Comparison of ENCODE assay signal across 25 cellular contexts in the genomic region with DNA sequence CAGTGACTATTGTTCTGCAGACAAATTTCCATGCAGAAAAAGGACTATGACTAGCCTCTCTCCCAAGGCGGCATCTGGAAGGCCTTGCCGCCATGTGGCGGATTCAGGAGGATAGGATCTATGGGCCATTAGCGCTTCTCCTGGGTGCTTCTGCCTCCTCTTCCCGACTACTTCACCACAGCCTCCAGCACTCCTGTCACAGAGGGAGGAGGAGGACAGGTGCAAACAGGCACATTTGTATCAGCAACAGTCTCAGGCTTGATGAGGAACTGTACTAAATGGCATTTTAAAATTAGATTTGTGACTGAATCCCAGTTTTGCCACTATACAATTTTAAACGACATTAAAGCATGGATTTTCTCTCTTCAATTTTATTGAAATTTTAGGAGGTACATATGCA.
"Had no signal": no experiment of that assay in that cellular context is flagged by ENCODE, and none has a peak within 500 bp of the region (broad histone marks: within the 10 kb centered on the region; RNA-seq: fewer than 3 reads in every experiment).

No MANE protein-coding gene starts in this region.

- H3K4me1 ChIP-seq: body of pancreas, right atrium auricular region, tibial nerve had no signal

- H3K27ac ChIP-seq: body of pancreas, gastrocnemius medialis, hepatocyte, right atrium auricular region, tibial nerve, WERI-Rb-1 had no signal

- H3K4me3 ChIP-seq: body of pancreas, gastrocnemius medialis, hepatocyte, right atrium auricular region, tibial nerve had no signal

- DNase-seq: activated CD4-positive, alpha-beta T cell treated with anti-CD3 and anti-CD28 coated beads for 48 hours; activated CD4-positive, alpha-beta T cell treated with anti-CD3 and anti-CD28 coated beads, Interleukin-2, amount 50 U/mL, for 48 hours; activated CD8-positive, alpha-beta memory T cell treated with anti-CD3 and anti-CD28 coated beads, Interleukin-2, amount 50 U/mL, for 48 hours; activated naive CD4-positive, alpha-beta T cell treated with Interleukin-2 at 50 U/mL for 16 hours; activated T-cell treated with anti-CD3 and anti-CD28 coated beads, Interleukin-2, amount 50 U/mL, for 48 hours; anterior cingulate cortex; body of pancreas; dermis blood vessel endothelial cell; effector CD4-positive, alpha-beta T cell; gastrocnemius medialis; islet precursor cell; left cardiac atrium; midbrain; stimulated activated CD4-positive, alpha-beta T cell treated with anti-CD3 and anti-CD28 coated beads, Interleukin-15, amount 100 ng/mL, for 24 hours; stimulated activated CD4-positive, alpha-beta T cell treated with anti-CD3 and anti-CD28 coated beads, Interleukin-2, amount 100 ng/mL, for 24 hours; stimulated activated naive CD4-positive, alpha-beta T cell; T1000; WERI-Rb-1 had no signal

- H3K27me3 Mint-ChIP-seq: activated naive CD8-positive, alpha-beta T cell; natural killer cell treated with Interleukin-12 subunit alpha and Interleukin-12 subunit beta and Interleukin-15 and Interleukin-18, amount 100 ng/mL, for 72 hours had no signal

- H3K27me3 ChIP-seq: body of pancreas, gastrocnemius medialis, hepatocyte, right atrium auricular region, tibial nerve had no signal

- H3K9me3 ChIP-seq: body of pancreas, gastrocnemius medialis, right atrium auricular region, tibial nerve had no signal

- H3K4me3 Mint-ChIP-seq: activated naive CD8-positive, alpha-beta T cell; natural killer cell treated with Interleukin-12 subunit alpha and Interleukin-12 subunit beta and Interleukin-15 and Interleukin-18, amount 100 ng/mL, for 72 hours; T-helper 1 cell treated with Interleukin-12 subunit alpha and Interleukin-12 subunit beta and Interleukin-4 antibody, amounts not matched to agents 30 μg/mL and 1 μg/mL, for 36 hours had no signal

- H3K27ac Mint-ChIP-seq: activated naive CD8-positive, alpha-beta T cell; T-helper 1 cell treated with Interleukin-12 subunit alpha and Interleukin-12 subunit beta and Interleukin-4 antibody, amounts not matched to agents 30 μg/mL and 1 μg/mL, for 36 hours had no signal

- H3K9me3 Mint-ChIP-seq: natural killer cell treated with Interleukin-12 subunit alpha and Interleukin-12 subunit beta and Interleukin-15 and Interleukin-18, amount 100 ng/mL, for 72 hours; T-helper 1 cell treated with Interleukin-12 subunit alpha and Interleukin-12 subunit beta and Interleukin-4 antibody, amounts not matched to agents 30 μg/mL and 1 μg/mL, for 36 hours had no signal

- H3K4me2 ChIP-seq: hepatocyte had no signal

- ATAC-seq: activated CD4-positive, CD25-positive, alpha-beta regulatory T cell treated with anti-CD3 and anti-CD28 coated beads, Interleukin-2, amount 50 U/mL, for 24 hours; body of pancreas; gastrocnemius medialis; left cardiac atrium; natural killer cell treated with Interleukin-12 subunit alpha and Interleukin-12 subunit beta and Interleukin-15 and Interleukin-18, amount 100 ng/mL, for 72 hours had no signal
